In genomic region chr11:63680842-63681207, GRCh38 we compare ENCODE assay signal across 8 cellular contexts. TPM values are rescaled to one million over a fixed set of nuclear protein-coding genes. Genes with fewer than 3 reads are reported as not detected.
DNase-seq lines count a peak whose midpoint lies in the region; ATAC-seq, FAIRE-seq and TF ChIP-seq lines count a peak whose summit lies in the region.

No MANE protein-coding gene starts in this region.

- no peak overlapping the region for H3K27ac ChIP-seq in HepG2 (ENCODE audit: extremely low read length, insufficient read depth, low read length)
- peak overlapping the region; percentile 10 to 100 (median 96) for H3K27ac ChIP-seq in stomach

- ATAC-seq in HepG2: no peak
- no peak for ATAC-seq in GM21529 (IDR thresholded peaks at IDR 0.05; ENCODE audit: unreplicated experiment)
- no peak for ATAC-seq in GM19351 (IDR thresholded peaks at IDR 0.05; ENCODE audit: unreplicated experiment)

- DNase-seq in T-helper 1 cell (no peak), NCI-H510A (lab: John Stamatoyannopoulos, UW) (peak; percentile 14), astrocyte of the spinal cord (ENCODE audit: low read depth, low spot score) (no peak), HepG2 (ENCODE audit: low spot score) (no peak), stomach (no peak)

- H3K4me1 Mint-ChIP-seq in T-helper 1 cell treated with Interleukin-12 subunit alpha and Interleukin-12 subunit beta and Interleukin-4 antibody, amounts not matched to agents 30 μg/mL and 1 μg/mL, for 36 hours (ENCODE audit: low read depth): peaks cover 20% of the 10 kb centered on the region

- H3K4me3 ChIP-seq in astrocyte of the spinal cord (ENCODE audit: low read depth, low read length) (peak overlapping the region; percentile 94), HepG2 (replicated peaks in 1 of 3; ENCODE audit: insufficient read depth in 1 of 3, low read depth in 2 of 3, low read length in 3 of 3) (peak overlapping the region; percentile 29 to 83 (median 44); a peak in 5 of 6 replicates), stomach (peak overlapping the region; percentile 79 to 92 (median 82))

- no peak for TF ChIP-seq RAD21 in HepG2 (CRISPR knock-in tag; IDR thresholded peaks at IDR 0.05)

- peak overlapping the region; percentile 88 for H3K27ac Mint-ChIP-seq in T-helper 1 cell treated with Interleukin-12 subunit alpha and Interleukin-12 subunit beta and Interleukin-4 antibody, amounts not matched to agents 30 μg/mL and 1 μg/mL, for 36 hours

- POLR2A ChIA-PET in HepG2 (lab: Yijun Ruan, JAX): interaction anchor here (0.6 to 2.8 kb wide), 10 partner anchors 7 to 327 kb away, joined by 3 to 16 read pairs (median 4); partner anchors contain the start of gene ZFTA

- in situ Hi-C loops in astrocyte of the spinal cord (cut with HindIII; ENCODE audit: low sequenced_read_pairs) (no loop called here), HepG2 (cut with HindIII; ENCODE audit: extremely low pct_ligation_motif_present, low pct_unique_long_range_greater_than_20kb) (no loop called here)

- H3K36me3 Mint-ChIP-seq in T-helper 1 cell treated with Interleukin-12 subunit alpha and Interleukin-12 subunit beta and Interleukin-4 antibody, amounts not matched to agents 30 μg/mL and 1 μg/mL, for 36 hours (ENCODE audit: low read depth): peaks cover 2% of the 10 kb centered on the region

- TF ChIP-seq POLR2A in HepG2 (IDR thresholded peaks at IDR 0.05; ENCODE audit: insufficient read depth in 1 of 2, low read depth in 2 of 2, low read length in 2 of 2) (no peak), stomach (IDR thresholded peaks at IDR 0.05) (no peak)

- CTCF ChIA-PET in HepG2 (lab: Yijun Ruan, JAX; ENCODE audit: low intra/inter-chr PET ratio, low total read pairs): no interaction called here

- TF ChIP-seq EP300 in HepG2 (IDR thresholded peaks at IDR 0.05; ENCODE audit: low read depth in 2 of 2, low read length in 2 of 2) (no peak), HepG2 (CRISPR knock-in tag; IDR thresholded peaks at IDR 0.05; ENCODE audit: borderline replicate concordance) (no peak), stomach (IDR thresholded peaks at IDR 0.05) (no peak)

- H3K4me1 ChIP-seq in HepG2 (ENCODE audit: insufficient read depth, low read length) (peaks cover 28% of the 10 kb centered on the region), stomach (peaks cover 17 to 42% (median 31%) of the 10 kb centered on the region in 4 donors)

- peaks cover 14% of the 10 kb centered on the region for H3K27me3 Mint-ChIP-seq in T-helper 1 cell treated with Interleukin-12 subunit alpha and Interleukin-12 subunit beta and Interleukin-4 antibody, amounts not matched to agents 30 μg/mL and 1 μg/mL, for 36 hours (ENCODE audit: low read depth)

- H3K9me3 Mint-ChIP-seq in T-helper 1 cell treated with Interleukin-12 subunit alpha and Interleukin-12 subunit beta and Interleukin-4 antibody, amounts not matched to agents 30 μg/mL and 1 μg/mL, for 36 hours: no peaks in the 10 kb centered on the region

- intact Hi-C loops in HepG2 (cut with micrococcal nuclease; ENCODE audit: unreplicated experiment): loop anchor here (5.0 kb wide), 1 partner anchor 56 kb away; no protein-coding TSS in a partner anchor
- intact Hi-C loops in stomach (cut with DNase I; ENCODE audit: low total_unique reads): loop anchor here (10.0 kb wide), 1 partner anchor 54 kb away; no protein-coding TSS in a partner anchor

- no peak for TF ChIP-seq CTCF in astrocyte of the spinal cord (IDR thresholded peaks at IDR 0.05; ENCODE audit: low read depth, low read length)
- no peak for TF ChIP-seq CTCF in HepG2 (CRISPR knock-in tag; IDR thresholded peaks at IDR 0.05)
- TF ChIP-seq CTCF in stomach (IDR thresholded peaks at IDR 0.05): no peak

- H3K9ac ChIP-seq in HepG2 (ENCODE audit: insufficient read depth, low read depth, low read length): peak overlapping the region; percentile 77; the same call in 1 of the 2 replicates

- FAIRE-seq in HepG2 (lab: Jason Lieb, UNC): no peak

- no peaks in the 10 kb centered on the region for H3K9me3 ChIP-seq in HepG2 (ENCODE audit: low read length)
- no peaks in the 10 kb centered on the region for H3K9me3 ChIP-seq in stomach

- H3K27me3 ChIP-seq in HepG2 (ENCODE audit: control insufficient read depth in 1 of 2, insufficient read depth in 2 of 2, low read length in 2 of 2) (peaks cover 0 to 4% of the 10 kb centered on the region in 2 experiments; a peak in 2 of 5 replicates), stomach (no peaks in the 10 kb centered on the region)

- peak overlapping the region; percentile 89 for H3K4me3 Mint-ChIP-seq in T-helper 1 cell treated with Interleukin-12 subunit alpha and Interleukin-12 subunit beta and Interleukin-4 antibody, amounts not matched to agents 30 μg/mL and 1 μg/mL, for 36 hours

- H3K4me2 ChIP-seq in HepG2 (ENCODE audit: low read depth, low read length): peak overlapping the region; percentile 92

- H3K36me3 ChIP-seq in HepG2 (replicated peaks in 1 of 2; ENCODE audit: control insufficient read depth in 1 of 2, insufficient read depth in 2 of 2, low read length in 2 of 2) (no peaks in the 10 kb centered on the region), stomach (no peaks in the 10 kb centered on the region)

- H2AFZ ChIP-seq in HepG2 (ENCODE audit: low read length): peak overlapping the region; percentile 96

- H3K79me2 ChIP-seq in HepG2 (ENCODE audit: insufficient read depth, low read length): peaks cover 24% of the 10 kb centered on the region

- WGBS in HepG2 (ENCODE audit: low lambda C conversion rate): 24% methylated on average over 10 of the region's 10 CpGs
- 6 to 10% (median 9%) methylated on average over 10 of the region's 10 CpGs for WGBS in stomach, 5 donors

- no TSS peak for BruUV-seq in HepG2 (replicated peaks; lab: Mats Ljungman, UMichigan)

- no peaks in the 10 kb centered on the region; the same call in 1 of the 2 replicates for H4K20me1 ChIP-seq in HepG2 (ENCODE audit: insufficient read depth, low read length)

RNA-seq across cellular contexts. Expression of gene RTN3, which starts 0.5 kb away (rescaled TPM):
- total RNA-seq in HepG2 (2016; rRNA removed; fragmentation: Illumina TruSeq; extraction: Trizol) (25.3 and 32.2 TPM in 2 replicates), stomach (10 to 100 TPM; 22.2 to 83.8 (median 28.6) TPM)
- 6.0 and 7.1 TPM in 2 replicates for total RNA-seq in HepG2 (2016; cell fraction: cytosol; rRNA removed; fragmentation: Illumina TruSeq; extraction: Trizol; ENCODE audit: low read depth)
- 24.1 and 33.0 TPM in 2 replicates for total RNA-seq in HepG2 (2016; cell fraction: insoluble cytoplasmic fraction; rRNA removed; fragmentation: Illumina TruSeq; extraction: Trizol)
- total RNA-seq in HepG2 (2016; cell fraction: membrane; rRNA removed; fragmentation: Illumina TruSeq; extraction: Trizol): 18.8 and 21.8 TPM in 2 replicates
- 37.5 and 48.5 TPM in 2 replicates for total RNA-seq in HepG2 (2016; cell fraction: nucleus; rRNA removed; fragmentation: Illumina TruSeq; extraction: Trizol)
- polyA plus RNA-seq in HepG2 (2011; rRNA removed) (40.9 and 41.1 TPM in 2 replicates), stomach (10 to 100 TPM; 26.6 to 61.0 (median 32.0) TPM)
- polyA plus RNA-seq in HepG2 (2011; cell fraction: cytosol; rRNA removed): 27.7 and 44.5 TPM in 2 replicates
- polyA plus RNA-seq in HepG2 (2011; cell fraction: nucleus; rRNA removed): 13.5 and 18.5 TPM in 2 replicates
- 63.0 and 66.0 TPM in 2 replicates for polyA plus RNA-seq in HepG2 (2012)
- 11.5 and 12.5 TPM in 2 replicates for polyA plus RNA-seq in HepG2 (2016; cell fraction: cytosol; fragmentation: Illumina TruSeq; extraction: Trizol; ENCODE audit: low read depth)
- 44.2 and 48.6 TPM in 2 replicates for polyA plus RNA-seq in HepG2 (2016; cell fraction: insoluble cytoplasmic fraction; fragmentation: Illumina TruSeq; extraction: Trizol; ENCODE audit: low read depth)
- polyA plus RNA-seq in HepG2 (2016; cell fraction: membrane; fragmentation: Illumina TruSeq; extraction: Trizol; ENCODE audit: low read depth): 24.5 and 24.9 TPM in 2 replicates
- polyA plus RNA-seq in HepG2 (2016; cell fraction: nucleus; fragmentation: Illumina TruSeq; extraction: Trizol; ENCODE audit: insufficient read depth, low read depth): 94.3 and 102 TPM in 2 replicates
- 63.3 and 204 TPM in 2 replicates for polyA minus RNA-seq in HepG2 (2011; rRNA and poly(A)+ RNA removed; ENCODE audit: low replicate concordance)
- polyA minus RNA-seq in HepG2 (2011; cell fraction: cytosol; rRNA and poly(A)+ RNA removed): 40.9 and 50.4 TPM in 2 replicates
- polyA minus RNA-seq in HepG2 (2011; cell fraction: nucleus; rRNA and poly(A)+ RNA removed): 16.9 and 23.7 TPM in 2 replicates

RNA-seq across cellular contexts. Expression of gene ATL3, which starts 9.6 kb away (rescaled TPM):
- total RNA-seq in HepG2 (2016; rRNA removed; fragmentation: Illumina TruSeq; extraction: Trizol): not detected in 2 replicates
- total RNA-seq in HepG2 (2016; cell fraction: cytosol; rRNA removed; fragmentation: Illumina TruSeq; extraction: Trizol; ENCODE audit: low read depth): not detected in 2 replicates
- not detected in 2 replicates for total RNA-seq in HepG2 (2016; cell fraction: insoluble cytoplasmic fraction; rRNA removed; fragmentation: Illumina TruSeq; extraction: Trizol)
- total RNA-seq in HepG2 (2016; cell fraction: membrane; rRNA removed; fragmentation: Illumina TruSeq; extraction: Trizol): not detected in 2 replicates
- not detected in 2 replicates for total RNA-seq in HepG2 (2016; cell fraction: nucleus; rRNA removed; fragmentation: Illumina TruSeq; extraction: Trizol)
- not detected in 2 replicates for polyA plus RNA-seq in HepG2 (2011; rRNA removed)
- polyA plus RNA-seq in HepG2 (2011; cell fraction: cytosol; rRNA removed): 0.01 and 0.03 TPM in 2 replicates
- not detected in 2 replicates for polyA plus RNA-seq in HepG2 (2011; cell fraction: nucleus; rRNA removed)
- polyA plus RNA-seq in HepG2 (2012): 0.05 and 0.08 TPM in 2 replicates
- not detected in 2 replicates for polyA plus RNA-seq in HepG2 (2016; cell fraction: cytosol; fragmentation: Illumina TruSeq; extraction: Trizol; ENCODE audit: low read depth)
- polyA plus RNA-seq in HepG2 (2016; cell fraction: insoluble cytoplasmic fraction; fragmentation: Illumina TruSeq; extraction: Trizol; ENCODE audit: low read depth): not detected in 2 replicates
- not detected in 2 replicates for polyA plus RNA-seq in HepG2 (2016; cell fraction: membrane; fragmentation: Illumina TruSeq; extraction: Trizol; ENCODE audit: low read depth)
- polyA plus RNA-seq in HepG2 (2016; cell fraction: nucleus; fragmentation: Illumina TruSeq; extraction: Trizol; ENCODE audit: insufficient read depth, low read depth): not detected in 2 replicates
- 0.14 and 84.0 TPM in 2 replicates for polyA minus RNA-seq in HepG2 (2011; rRNA and poly(A)+ RNA removed; ENCODE audit: low replicate concordance)
- 0.20 and 0.26 TPM in 2 replicates for polyA minus RNA-seq in HepG2 (2011; cell fraction: cytosol; rRNA and poly(A)+ RNA removed)
- 0.12 and 0.26 TPM in 2 replicates for polyA minus RNA-seq in HepG2 (2011; cell fraction: nucleus; rRNA and poly(A)+ RNA removed)
- total RNA-seq in stomach: 10 to 100 TPM; 10.1 to 99.3 (median 53.5) TPM
- 10 to 100 TPM in 1 of 3 donors, 1 to 10 TPM in 2; 5.7 to 17.7 (median 8.0) TPM for polyA plus RNA-seq in stomach

Comparison
In these comparisons a context has a peak if more than half of its experiments do, and no peak if none do; other contexts are left out.
1. H3K4me3 ChIP-seq: peak in every context shown above with its lines; median percentile 94 in astrocyte of the spinal cord; 82 in stomach; 44 in HepG2.
2. RNA of gene ATL3, which starts 9.6 kb away (total RNA-seq): 10.1 to 99.3 TPM in stomach; not detected in HepG2; every median in the first group is over 10 times any median in the second.